8 cellular contexts compared by ENCODE assay signal in the genomic region with DNA sequence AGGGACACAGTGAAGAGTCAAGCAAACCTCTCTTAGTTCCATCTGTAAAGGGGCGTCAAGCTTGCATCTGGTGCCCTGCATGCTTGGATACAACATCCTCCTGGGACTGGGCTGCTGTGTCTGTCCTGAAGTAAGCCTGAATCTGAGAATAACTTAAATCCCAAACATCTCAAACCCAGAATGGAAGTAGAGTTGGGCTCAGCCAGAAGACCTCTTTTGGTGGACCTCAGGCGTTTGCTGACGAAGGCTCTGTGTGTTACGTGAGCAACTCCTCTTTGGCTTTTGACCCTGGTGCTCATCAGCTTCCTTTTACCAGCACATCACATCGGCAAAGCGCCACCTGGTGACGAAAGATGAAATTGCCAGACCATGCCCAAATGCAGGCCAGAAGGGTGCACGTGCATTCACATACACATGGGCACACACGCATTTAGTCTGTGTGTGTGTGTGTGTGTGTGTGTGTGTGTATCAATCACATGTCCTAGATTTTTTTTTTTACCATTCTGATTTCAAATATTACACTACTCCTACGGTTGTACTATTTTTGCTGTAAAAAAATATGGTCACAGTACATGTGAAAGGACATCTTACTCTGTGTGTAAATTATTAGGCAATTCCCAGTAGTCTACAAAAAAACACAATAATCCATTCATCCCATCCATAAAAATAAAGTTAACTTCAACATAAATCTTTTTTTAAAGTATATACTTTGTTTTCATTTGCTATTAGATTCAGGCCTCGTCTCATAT. TPM values are rescaled to one million over a fixed set of nuclear protein-coding genes. Genes with fewer than 3 reads are reported as not detected.
DNase-seq lines count a peak whose midpoint lies in the region; ATAC-seq and TF ChIP-seq lines count a peak whose summit lies in the region.

No MANE protein-coding gene starts in this region.

- H3K4me1 ChIP-seq in ascending aorta: no peaks in the 10 kb centered on the region

- H3K27me3 ChIP-seq in ascending aorta: no peaks in the 10 kb centered on the region

- ATAC-seq in HG02642 (IDR thresholded peaks at IDR 0.05; ENCODE audit: poor library complexity, unreplicated experiment) (peak; percentile 67), HG03469 (IDR thresholded peaks at IDR 0.05; ENCODE audit: unreplicated experiment) (no peak)

- no peaks in the 10 kb centered on the region for H3K9me3 ChIP-seq in ascending aorta

- intact Hi-C loops in ascending aorta (cut with DNase I): loop anchor here (1.0 to 5.0 kb wide), 2 partner anchors 61 to 275 kb away; no protein-coding TSS in a partner anchor

- TF ChIP-seq CTCF in ascending aorta (IDR thresholded peaks at IDR 0.05): peak; percentile 76 to 87 (median 78)

- H3K4me3 ChIP-seq in ascending aorta (no peak overlapping the region), skeletal muscle cell (ENCODE audit: low read depth, low read length) (no peak overlapping the region)

- no peaks in the 10 kb centered on the region for H3K36me3 ChIP-seq in ascending aorta

- no peak overlapping the region for H3K27ac ChIP-seq in ascending aorta

- DNase-seq in DMS114 treated with DMSO at 0.1 percent for 48 hours (lab: John Stamatoyannopoulos, UW; ENCODE audit: unreplicated experiment): peak; percentile 80
- peak; percentile 51 for DNase-seq in NCI-H2107 treated with DMSO at 0.1 percent for 48 hours (lab: John Stamatoyannopoulos, UW; ENCODE audit: unreplicated experiment)
- peak; percentile 93 for DNase-seq in T-helper 9 cell
- peak; percentile 69 to 95 for DNase-seq in ascending aorta (ENCODE audit: low spot score in 2 of 2)
- DNase-seq in hepatic stellate cell (ENCODE audit: low spot score): peak; percentile 85
- DNase-seq in skeletal muscle cell (ENCODE audit: low read depth): peak; percentile 49

RNA-seq across cellular contexts. Expression of a gene that starts 41.1 kb away (rescaled TPM):
- not detected for total RNA-seq in ascending aorta

RNA-seq across cellular contexts. Expression of a gene that starts 58.1 kb away (rescaled TPM):
- 2.4 TPM for total RNA-seq in ascending aorta
